In genomic region chr15:68447976-68448755, GRCh38 we compare ENCODE assay signal across 16 cellular contexts. TPM values are rescaled to one million over a fixed set of nuclear protein-coding genes. Genes with fewer than 3 reads are reported as not detected.
"Had no signal": no experiment of that assay in that cellular context is flagged by ENCODE, and none has a peak within 500 bp of the region (broad histone marks: within the 10 kb centered on the region; RNA-seq: fewer than 3 reads in every experiment).

No MANE protein-coding gene starts in this region.

- DNase-seq: activated CD4-positive, alpha-beta T cell treated with anti-CD3 and anti-CD28 coated beads for 4 hours; activated CD8-positive, alpha-beta memory T cell treated with anti-CD3 and anti-CD28 coated beads, Interleukin-2, amount 50 U/mL, for 4 hours; activated CD8-positive, alpha-beta T cell treated with anti-CD3 and anti-CD28 coated beads for 36 hours; activated naive CD4-positive, alpha-beta T cell treated with anti-CD3 and anti-CD28 coated beads, Interleukin-2, amount 50 U/mL, for 16 hours; NCI-H146; NCI-H187 treated with DMSO at 0.1 percent for 48 hours; NCI-H2081 treated with DMSO at 0.1 percent for 48 hours; NCI-H446; NCI-H524; Peyer's patch; Right ventricle myocardium superior; SJCRH30; SK-N-SH; T-helper 1 cell had no signal

- ATAC-seq: activated CD4-positive, CD25-positive, alpha-beta regulatory T cell treated with anti-CD3 and anti-CD28 coated beads, Interleukin-2, amount 50 U/mL, for 24 hours; activated CD8-positive, alpha-beta T cell treated with anti-CD3 and anti-CD28 coated beads for 36 hours had no signal

- H3K4me3 ChIP-seq: ascending aorta, Peyer's patch, SJCRH30 had no signal

RNA-seq across cellular contexts. Expression of gene ITGA11, which starts 16.2 kb away (rescaled TPM):
- total RNA-seq: SJCRH30 had no signal
